8 cellular contexts compared by ENCODE assay signal in genomic region chr1:94417702-94417961, GRCh38. TPM values are rescaled to one million over a fixed set of nuclear protein-coding genes. Genes with fewer than 3 reads are reported as not detected.
DNase-seq lines count a peak whose midpoint lies in the region; TF ChIP-seq lines count a peak whose summit lies in the region.

No MANE protein-coding gene starts in this region.

- peak overlapping the region; percentile 90 for H3K27ac ChIP-seq in 22Rv1
- peak overlapping the region; percentile 22 for H3K27ac ChIP-seq in ectodermal cell (ENCODE audit: insufficient read depth, low read depth, low read length, poor library complexity, severe bottlenecking)

- no peak for TF ChIP-seq EP300 in Ishikawa (IDR thresholded peaks at IDR 0.05; ENCODE audit: borderline replicate concordance)

- H3K9ac ChIP-seq in mucosa of stomach (ENCODE audit: low read length) = peak overlapping the region; percentile 81

- H3K27me3 ChIP-seq in ectodermal cell (ENCODE audit: control insufficient read depth, insufficient read depth, low read length, poor library complexity, severe bottlenecking) = peaks cover 15% of the 10 kb centered on the region
- H3K27me3 ChIP-seq in mucosa of stomach (ENCODE audit: control insufficient read depth, insufficient read depth, low read length) = no peaks in the 10 kb centered on the region

- TF ChIP-seq RAD21 in Ishikawa (IDR thresholded peaks at IDR 0.05; ENCODE audit: low read depth) = no peak

- H3K36me3 ChIP-seq in ectodermal cell (ENCODE audit: control insufficient read depth, insufficient read depth, low read length) = no peaks in the 10 kb centered on the region
- no peaks in the 10 kb centered on the region for H3K36me3 ChIP-seq in mucosa of stomach (ENCODE audit: control insufficient read depth, insufficient read depth, low read length)

- H3K4me3 ChIP-seq in ectodermal cell (ENCODE audit: insufficient read depth, low read depth, low read length) (peak overlapping the region; percentile 92), mucosa of stomach (ENCODE audit: low read length) (peak overlapping the region; percentile 68)

- 32% methylated on average over 9 of the region's 9 CpGs for WGBS in ectodermal cell, 2 experiments

- H3K4me1 ChIP-seq in ectodermal cell (ENCODE audit: control insufficient read depth, insufficient read depth, low read length) (peaks cover 10% of the 10 kb centered on the region), mucosa of stomach (ENCODE audit: control insufficient read depth, insufficient read depth, low read length) (peaks cover 14% of the 10 kb centered on the region)

- no peak for DNase-seq in SW 1271 (lab: John Stamatoyannopoulos, UW)
- no peak for DNase-seq in SHP77 (lab: John Stamatoyannopoulos, UW)
- no peak for DNase-seq in activated CD4-positive, alpha-beta T cell treated with anti-CD3 and anti-CD28 coated beads for 48 hours
- DNase-seq in NCI-H526 treated with DMSO at 0.1 percent for 48 hours (lab: John Stamatoyannopoulos, UW) = no peak

- H3K9me3 ChIP-seq in ectodermal cell (ENCODE audit: control insufficient read depth, low read length) (no peaks in the 10 kb centered on the region), mucosa of stomach (ENCODE audit: control insufficient read depth, low read length) (no peaks in the 10 kb centered on the region)

- no peak for TF ChIP-seq CTCF in 22Rv1 (IDR thresholded peaks at IDR 0.05)

TF ChIP-seq in Ishikawa, 13 proteins besides CTCF, POLR2A, EP300 and RAD21:
- no peak for TF ChIP-seq YY1 (IDR thresholded peaks at IDR 0.05; ENCODE audit: low read depth)
- no peak for TF ChIP-seq CREB1 (IDR thresholded peaks at IDR 0.05; ENCODE audit: low read depth)
- no peak for TF ChIP-seq EGR1 (IDR thresholded peaks at IDR 0.05)
- TF ChIP-seq REST (IDR thresholded peaks at IDR 0.05; ENCODE audit: low read depth) = peak; percentile 6; the same call in 1 of the 2 replicates
- TF ChIP-seq NFIC (IDR thresholded peaks at IDR 0.05) = no peak

RNA-seq across cellular contexts. Expression of gene ABCD3, which starts 0.6 kb away (rescaled TPM):
- polyA plus RNA-seq in ectodermal cell (2013, experiment 1 of 4) = 27.0 TPM
- 28.9 TPM for polyA plus RNA-seq in ectodermal cell (2013, experiment 2 of 4)
- polyA plus RNA-seq in ectodermal cell (2013, experiment 3 of 4) = 22.1 TPM
- polyA plus RNA-seq in ectodermal cell (2013, experiment 4 of 4) = 25.0 TPM
